ENCODE assay signal across 27 cellular contexts in genomic region chr1:186250529-186250928, GRCh38.
"Had no signal": no experiment of that assay in that cellular context is flagged by ENCODE, and none has a peak within 500 bp of the region (broad histone marks: within the 10 kb centered on the region; RNA-seq: fewer than 3 reads in every experiment).

No MANE protein-coding gene starts in this region.

- H3K27me3 ChIP-seq: stomach, suprapubic skin, testis, thyroid gland, tibial artery, tibial nerve, transverse colon, upper lobe of left lung, upper lobe of right lung, uterus, vagina had no signal

- H3K4me1 ChIP-seq: stomach, suprapubic skin, testis, thyroid gland, tibial artery, tibial nerve, transverse colon, upper lobe of left lung, upper lobe of right lung, uterus, vagina had no signal

- H3K9me3 ChIP-seq: suprapubic skin, testis, thoracic aorta, thyroid gland, tibial artery, transverse colon, upper lobe of right lung, uterus, vagina had no signal

- H3K4me3 ChIP-seq: stomach, suprapubic skin, testis, thoracic aorta, thyroid gland, tibial artery, tibial nerve, transverse colon, upper lobe of left lung, upper lobe of right lung, uterus, vagina had no signal

- FAIRE-seq: urothelium cell line had no signal

- ATAC-seq: stimulated activated effector memory CD8-positive, alpha-beta T cell treated with anti-CD3 and anti-CD28 coated beads, Interleukin-12 subunit alpha, Interleukin-12 subunit beta, amount 100 ng/mL, for 72 hours; stimulated activated memory B cell treated with anti-CD40 and anti-IgM and Interleukin-4, amounts not matched to agents 10 μg/mL and 1 μg/mL and 100 μg/mL, for 72 hours; stimulated activated naive B cell treated with anti-CD40 and anti-IgM and Interleukin-4, amounts not matched to agents 10 μg/mL and 1 μg/mL and 100 μg/mL, for 72 hours; stimulated activated naive CD8-positive, alpha-beta T cell treated with anti-CD3 and anti-CD28 coated beads, Interleukin-15, amount 100 ng/mL, for 72 hours; stimulated activated naive CD8-positive, alpha-beta T cell treated with anti-CD3 and anti-CD28 coated beads, Interleukin-15, Interleukin-2, amounts not matched to agents 100 U/mL and 50 U/mL, for 24 hours; upper lobe of right lung had no signal

- H3K27ac ChIP-seq: stomach, suprapubic skin, testis, thoracic aorta, thyroid gland, tibial artery, tibial nerve, transverse colon, upper lobe of left lung, upper lobe of right lung, uterus, vagina had no signal

- H3K36me3 ChIP-seq: stomach, suprapubic skin, thoracic aorta, thyroid gland, tibial artery, tibial nerve, transverse colon, upper lobe of left lung, upper lobe of right lung, uterus, vagina had no signal

- DNase-seq: stimulated activated CD4-positive, alpha-beta T cell treated with anti-CD3 and anti-CD28 coated beads, Interleukin-2, amount 100 ng/mL, for 48 hours; stimulated activated CD4-positive, alpha-beta T cell treated with anti-CD3 and anti-CD28 coated beads, Interleukin-4, amount 100 ng/mL, for 1 hour; stimulated activated CD4-positive, alpha-beta T cell treated with anti-CD3 and anti-CD28 coated beads, Interleukin-4, amount 100 ng/mL, for 24 hours; stimulated activated CD4-positive, alpha-beta T cell treated with anti-CD3 and anti-CD28 coated beads, Interleukin-4, amount 100 ng/mL, for 4 hours; stimulated activated CD8-positive, alpha-beta memory T cell treated with anti-CD3 and anti-CD28 coated beads, Interleukin-4, amount 100 ng/mL, for 48 hours; stimulated activated naive B cell treated with anti-CD40 and anti-IgM and Interleukin-4, amounts not matched to agents 10 μg/mL and 1 μg/mL and 100 μg/mL, for 72 hours; stimulated activated naive CD4-positive, alpha-beta T cell; stimulated activated naive CD4-positive, alpha-beta T cell treated with Interleukin-2 at 50 U/mL for 16 hours; stimulated activated naive CD8-positive, alpha-beta T cell treated with anti-CD3 and anti-CD28 coated beads, Interleukin-15, amount 100 ng/mL, for 72 hours; stimulated activated naive CD8-positive, alpha-beta T cell treated with anti-CD3 and anti-CD28 coated beads, Interleukin-15, Interleukin-2, amounts not matched to agents 100 U/mL and 50 U/mL, for 24 hours; stomach; substantia nigra; testis; thyroid gland; tibial artery; transverse colon; trophoblast cell; upper lobe of left lung; upper lobe of right lung; uterus had no signal
